Comparison of ENCODE assay signal across 1 cellular context in genomic region chr13:41588899-41589298, GRCh38.
A peak's percentile ranks its signal among the peaks of the same experiment; 100 is the strongest.
TF ChIP-seq lines count a peak whose summit lies in the region.

No MANE protein-coding gene starts in this region.

TF ChIP-seq in K562, 482 proteins besides CTCF, POLR2A, EP300 and RAD21 (continued from another document and continues in another):
- TF ChIP-seq PRDM10 (IDR thresholded peaks at IDR 0.05; ENCODE audit: partially characterized antibody) (no peak), ZNF785 (CRISPR knock-in tag; IDR thresholded peaks at IDR 0.05) (no peak), GTF2F1 (IDR thresholded peaks at IDR 0.05; ENCODE audit: low read depth, low read length) (no peak), HCFC1 (IDR thresholded peaks at IDR 0.05; ENCODE audit: low read depth, low read length) (no peak), POLR2AphosphoS2 (IDR thresholded peaks at IDR 0.05; ENCODE audit: low read length) (no peak), RREB1 (CRISPR knock-in tag; IDR thresholded peaks at IDR 0.05) (no peak), ESRRB (CRISPR knock-in tag; IDR thresholded peaks at IDR 0.05; ENCODE audit: borderline replicate concordance) (no peak), RERE (CRISPR knock-in tag; IDR thresholded peaks at IDR 0.05; ENCODE audit: borderline replicate concordance) (no peak), ZNF583 (CRISPR knock-in tag; IDR thresholded peaks at IDR 0.05) (no peak), ZBTB17 (CRISPR knock-in tag; IDR thresholded peaks at IDR 0.05) (peak; percentile 90), ZNF239 (CRISPR knock-in tag; IDR thresholded peaks at IDR 0.05) (no peak), NCOA2 (IDR thresholded peaks at IDR 0.05; ENCODE audit: partially characterized antibody in 2 of 2) (no peak), MTA3 (IDR thresholded peaks at IDR 0.05; ENCODE audit: borderline replicate concordance) (no peak), TAF9B (IDR thresholded peaks at IDR 0.05; ENCODE audit: partially characterized antibody) (peak; percentile 33), SNAPC5 (CRISPR knock-in tag; IDR thresholded peaks at IDR 0.05) (no peak), ZNF134 (CRISPR knock-in tag; conservative IDR thresholded peaks at IDR 0.05) (no peak), ZNF347 (CRISPR knock-in tag; IDR thresholded peaks at IDR 0.05; ENCODE audit: low read depth) (no peak), ZHX1 (conservative IDR thresholded peaks at IDR 0.05; ENCODE audit: low read length) (no peak), ZNF445 (CRISPR knock-in tag; IDR thresholded peaks at IDR 0.05; ENCODE audit: low read depth) (no peak), THRAP3 (IDR thresholded peaks at IDR 0.05; ENCODE audit: borderline replicate concordance) (no peak), HLTF (IDR thresholded peaks at IDR 0.05) (no peak), STAT5A (IDR thresholded peaks at IDR 0.05; ENCODE audit: borderline replicate concordance, low read length) (no peak), ZNF23 (CRISPR knock-in tag; IDR thresholded peaks at IDR 0.05) (no peak), NR3C1 (CRISPR knock-in tag; IDR thresholded peaks at IDR 0.05) (no peak), ZNF311 (CRISPR knock-in tag; IDR thresholded peaks at IDR 0.05) (no peak), ZNF780A (CRISPR knock-in tag; IDR thresholded peaks at IDR 0.05) (no peak), BMI1 (IDR thresholded peaks at IDR 0.05; ENCODE audit: low read length) (no peak), ARID1B (IDR thresholded peaks at IDR 0.05) (peak; percentile 29; the same call in 1 of the 2 replicates), ZNF318 (IDR thresholded peaks at IDR 0.05; ENCODE audit: borderline replicate concordance in 1 of 2, low read depth in 1 of 2) (0 out of 4 replicates have a peak, but pooled peaks of 1 of the 2 experiments have one; percentile 58), KDM4B (IDR thresholded peaks at IDR 0.05; ENCODE audit: borderline replicate concordance in 2 of 2, low read depth in 1 of 2) (no peak), MEF2D (tag; conservative IDR thresholded peaks at IDR 0.05; ENCODE audit: low read depth) (no peak), TCF3 (CRISPR knock-in tag; IDR thresholded peaks at IDR 0.05) (no peak)
